ENCODE assay signal across 9 cellular contexts in genomic region chr21:35616090-35616489, GRCh38.
A peak's percentile ranks its signal among the peaks of the same experiment; 100 is the strongest.
DNase-seq lines count a peak whose midpoint lies in the region; ATAC-seq and TF ChIP-seq lines count a peak whose summit lies in the region.
"Had no signal": no experiment of that assay in that cellular context is flagged by ENCODE, and none has a peak within 500 bp of the region (broad histone marks: within the 10 kb centered on the region; RNA-seq: fewer than 3 reads in every experiment).

No MANE protein-coding gene starts in this region.

- DNase-seq in CD1c-positive myeloid dendritic cell (ENCODE audit: extremely low spot score): peak; percentile 3
- DNase-seq in LNCaP clone FGC (ENCODE audit: low read depth): no peak
- peak; percentile 49 for DNase-seq in brain microvascular endothelial cell
- DNase-seq in middle frontal gyrus (ENCODE audit: extremely low spot score, low spot score): peak; percentile 6
- DNase-seq in activated CD4-positive, alpha-beta T cell treated with anti-CD3 and anti-CD28 coated beads, Interleukin-2, amount 10 ng/mL, durations not matched to agents 7 days and 5 days: no peak
- DNase-seq in activated naive CD4-positive, alpha-beta T cell (lab: John Stamatoyannopoulos, UW): no peak

- H3K9me3 Mint-ChIP-seq in activated CD4-positive, alpha-beta T cell treated with anti-CD3 and anti-CD28 coated beads, Interleukin-2, amount 10 ng/mL, durations not matched to agents 7 days and 5 days: no peaks in the 10 kb centered on the region

- no peak for ATAC-seq in activated CD4-positive, CD25-positive, alpha-beta regulatory T cell treated with anti-CD3 and anti-CD28 coated beads, Interleukin-2, amount 50 U/mL, for 24 hours
- ATAC-seq in HG02840 (IDR thresholded peaks at IDR 0.05; ENCODE audit: low FRiP score, unreplicated experiment): no peak

- H3K27me3 ChIP-seq in brain microvascular endothelial cell (replicated peaks): no peaks in the 10 kb centered on the region
- H3K27me3 ChIP-seq: SJSA1 had no signal

- peaks cover 4% of the 10 kb centered on the region for H3K27me3 Mint-ChIP-seq in activated CD4-positive, alpha-beta T cell treated with anti-CD3 and anti-CD28 coated beads, Interleukin-2, amount 10 ng/mL, durations not matched to agents 7 days and 5 days

- no peak overlapping the region for H3K27ac Mint-ChIP-seq in activated CD4-positive, alpha-beta T cell treated with anti-CD3 and anti-CD28 coated beads, Interleukin-2, amount 10 ng/mL, durations not matched to agents 7 days and 5 days

- no peaks in the 10 kb centered on the region for H3K36me3 ChIP-seq in brain microvascular endothelial cell (replicated peaks)

- no peaks in the 10 kb centered on the region for H3K36me3 Mint-ChIP-seq in activated CD4-positive, alpha-beta T cell treated with anti-CD3 and anti-CD28 coated beads, Interleukin-2, amount 10 ng/mL, durations not matched to agents 7 days and 5 days (ENCODE audit: low read depth)

- peak overlapping the region; percentile 46 for H3K27ac ChIP-seq in brain microvascular endothelial cell
- H3K27ac ChIP-seq: SJSA1 had no signal

- H3K4me3 ChIP-seq in LNCaP clone FGC (ENCODE audit: low read depth, low read length) (no peak overlapping the region), brain microvascular endothelial cell (ENCODE audit: low read depth, low read length) (no peak overlapping the region)
- H3K4me3 ChIP-seq: SJSA1 had no signal

- CTCF ChIA-PET in activated CD4-positive, alpha-beta T cell treated with anti-CD3 and anti-CD28 coated beads, Interleukin-2, amount 10 ng/mL, durations not matched to agents 7 days and 5 days (lab: Charles Lee): no interaction called here

- POLR2A ChIA-PET in activated CD4-positive, alpha-beta T cell treated with anti-CD3 and anti-CD28 coated beads, Interleukin-2, amount 10 ng/mL, durations not matched to agents 7 days and 5 days (lab: Charles Lee): no interaction called here

- H3K4me1 Mint-ChIP-seq in activated CD4-positive, alpha-beta T cell treated with anti-CD3 and anti-CD28 coated beads, Interleukin-2, amount 10 ng/mL, durations not matched to agents 7 days and 5 days: no peaks in the 10 kb centered on the region

- H3K4me3 Mint-ChIP-seq in activated CD4-positive, alpha-beta T cell treated with anti-CD3 and anti-CD28 coated beads, Interleukin-2, amount 10 ng/mL, durations not matched to agents 7 days and 5 days: no peak overlapping the region

- TF ChIP-seq CTCF in LNCaP clone FGC (IDR thresholded peaks at IDR 0.05; ENCODE audit: control insufficient read depth, extremely low read depth, insufficient read depth): peak; percentile 60
- TF ChIP-seq CTCF in brain microvascular endothelial cell (IDR thresholded peaks at IDR 0.05; ENCODE audit: low read depth, low read length, missing control alignments): peak; percentile 38

- in situ Hi-C loops in brain microvascular endothelial cell (cut with HindIII; ENCODE audit: low pct_ligation_motif_present, low sequenced_read_pairs): no loop called here

Comparison
In these comparisons a context has a peak if more than half of its experiments do, and no peak if none do; other contexts are left out.
1. DNase-seq: peak in CD1c-positive myeloid dendritic cell (single experiment), brain microvascular endothelial cell (single experiment) and middle frontal gyrus (single experiment); none in LNCaP clone FGC (single experiment), activated CD4-positive, alpha-beta T cell treated with anti-CD3 and anti-CD28 coated beads, Interleukin-2, amount 10 ng/mL, durations not matched to agents 7 days and 5 days (single experiment) and activated naive CD4-positive, alpha-beta T cell (0 of 4).